Comparison of ENCODE assay signal across 1 cellular context in genomic region chr19:13537454-13537853, GRCh38.
TF ChIP-seq lines count a peak whose summit lies in the region.

No MANE protein-coding gene starts in this region.

TF ChIP-seq in GM23338, 12 proteins besides CTCF, POLR2A, EP300 and RAD21 (continued from another document):
- TF ChIP-seq ZNF462 (CRISPR knock-in tag; IDR thresholded peaks at IDR 0.05) (no peak), STAT1 (IDR thresholded peaks at IDR 0.05; ENCODE audit: unreplicated experiment) (no peak), EZH2 (IDR thresholded peaks at IDR 0.05; ENCODE audit: low read depth, unreplicated experiment) (no peak), JUNB (IDR thresholded peaks at IDR 0.05; ENCODE audit: unreplicated experiment) (no peak), NANOG (IDR thresholded peaks at IDR 0.05; ENCODE audit: borderline replicate concordance) (no peak), ZNF331 (CRISPR knock-in tag; IDR thresholded peaks at IDR 0.05; ENCODE audit: low read depth) (no peak)
